Comparison of ENCODE assay signal across 8 cellular contexts in genomic region chr22:35915477-35916013, GRCh38.
DNase-seq lines count a peak whose midpoint lies in the region; ATAC-seq and TF ChIP-seq lines count a peak whose summit lies in the region.

No MANE protein-coding gene starts in this region.

- no peaks in the 10 kb centered on the region for H3K9me3 ChIP-seq in HUES64 (ENCODE audit: insufficient read depth, low read depth, low read length)

- peak overlapping the region; percentile 58 for H3K4me3 ChIP-seq in HUES64 (ENCODE audit: low read length)

- TF ChIP-seq CTCF in 22Rv1 (IDR thresholded peaks at IDR 0.05) = no peak

- WGBS in HUES64 = 41% methylated on average over 5 of the region's 5 CpGs

- no peaks in the 10 kb centered on the region for H3K36me3 ChIP-seq in HUES64 (ENCODE audit: insufficient read depth, low read length)

- H3K27me3 ChIP-seq in HUES64 (ENCODE audit: insufficient read depth, low read length) = no peaks in the 10 kb centered on the region

- peaks cover 46% of the 10 kb centered on the region for H3K4me1 ChIP-seq in HUES64 (ENCODE audit: insufficient read depth, low read length)

- ATAC-seq in GM21786 (IDR thresholded peaks at IDR 0.05; ENCODE audit: unreplicated experiment) (no peak), GM18861 (IDR thresholded peaks at IDR 0.05; ENCODE audit: unreplicated experiment) (no peak), HG03439 (IDR thresholded peaks at IDR 0.05; ENCODE audit: unreplicated experiment) (no peak)

- peak; percentile 57 for DNase-seq in midbrain (lab: John Stamatoyannopoulos, UW)
- DNase-seq in SW 1271 (lab: John Stamatoyannopoulos, UW) = no peak

- peak overlapping the region; percentile 49; the same call in 1 of the 2 replicates for H3K9ac ChIP-seq in HUES64 (ENCODE audit: low read depth, low read length)

- peak overlapping the region; percentile 93 for H3K27ac ChIP-seq in 22Rv1
- H3K27ac ChIP-seq in HUES64 (ENCODE audit: low read depth, low read length) = peak overlapping the region; percentile 73
- peak overlapping the region; percentile 78 for H3K27ac ChIP-seq in cingulate gyrus (ENCODE audit: low read depth, low read length)
